Comparison of ENCODE assay signal across 8 cellular contexts in the genomic region with DNA sequence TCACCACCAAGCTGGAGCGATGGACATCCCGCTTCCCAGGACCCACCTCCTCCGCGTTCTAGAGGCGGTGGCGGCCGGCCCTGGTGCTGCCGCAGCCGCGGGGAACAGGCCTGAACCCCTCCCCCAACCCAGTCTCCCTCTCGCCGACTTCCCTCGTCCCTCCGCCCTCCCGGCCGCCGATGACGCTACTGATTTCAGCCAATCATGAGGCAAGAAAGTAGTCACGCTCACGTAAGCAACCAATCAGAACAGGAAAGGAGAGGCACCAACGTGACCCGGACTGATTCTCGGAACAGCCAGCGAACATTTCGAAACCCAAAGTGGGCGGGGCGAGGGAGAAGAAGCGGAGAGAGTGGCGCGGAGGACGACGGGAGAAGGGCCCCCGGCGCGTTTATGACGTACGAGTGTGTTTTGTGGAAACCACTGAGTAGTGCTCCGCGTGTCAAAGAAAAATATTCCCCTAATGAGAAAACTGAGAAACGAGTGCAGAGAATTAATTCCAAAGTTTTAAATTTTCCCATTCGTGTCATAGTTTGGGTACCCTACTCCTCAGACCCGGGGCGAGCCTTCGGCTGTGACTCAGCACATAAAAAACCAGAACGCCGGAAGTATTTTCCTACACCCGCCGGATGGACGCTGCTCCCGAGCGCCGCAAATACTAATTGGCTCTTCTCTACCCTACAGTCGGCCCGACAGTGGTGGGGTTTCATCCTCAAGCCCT. TPM values are rescaled to one million over a fixed set of nuclear protein-coding genes. Genes with fewer than 3 reads are reported as not detected.
DNase-seq lines count a peak whose midpoint lies in the region; ATAC-seq and TF ChIP-seq lines count a peak whose summit lies in the region.

Gene NRDC (minus strand): TSS at position 112 of the 721 bp plus-strand sequence. CDS start 112 bp downstream, outside the sequence.

- 0% methylated on average over 15 of the region's 54 CpGs; no CpG with 5 or more reads in 1 of the 2 experiments for WGBS in IMR-90 (ENCODE audit: extremely low coverage in 2 of 2, insufficient read length in 1 of 2), 2 experiments

- H4K20me1 ChIP-seq in IMR-90 (ENCODE audit: insufficient read depth, low read length): peaks cover 26% of the 10 kb centered on the region
- H4K20me1 ChIP-seq in OCI-LY7 (ENCODE audit: insufficient read depth, low read length): peaks cover 18% of the 10 kb centered on the region; the same call in 1 of the 2 replicates

- peaks cover 6% of the 10 kb centered on the region for H3K9me1 ChIP-seq in IMR-90 (ENCODE audit: insufficient read depth, low read length)

- H2AK5ac ChIP-seq in IMR-90 (ENCODE audit: low read depth, low read length): peak within 1 kb of the TSS; percentile 78

- H2AFZ ChIP-seq in IMR-90 (replicated peaks; ENCODE audit: low read length, poor library complexity) (peak within 1 kb of the TSS; percentile 94), OCI-LY7 (ENCODE audit: low read length) (peak within 1 kb of the TSS; percentile 87)

- no peaks in the 10 kb centered on the region for H3K27me3 ChIP-seq in IMR-90 (ENCODE audit: control insufficient read depth, insufficient read depth, low read length)

- H3K23ac ChIP-seq in IMR-90 (ENCODE audit: low read depth, low read length): peak within 1 kb of the TSS; percentile 97

- H3K36me3 ChIP-seq in IMR-90 (ENCODE audit: control insufficient read depth, insufficient read depth, low read length): peaks cover 3% of the 10 kb centered on the region; the same call in 1 of the 2 replicates
- H3K36me3 ChIP-seq in OCI-LY7 (ENCODE audit: insufficient read depth, low read length): peaks cover 17% of the 10 kb centered on the region

- in situ Hi-C loops in IMR-90 (cut with MboI; ENCODE audit: low sequenced_read_pairs): loop anchor here (25.0 kb wide), 1 partner anchor 409 kb away; no protein-coding TSS in a partner anchor

- H3K4me3 ChIP-seq in IMR-90 (ENCODE audit: insufficient read depth, low read depth, low read length) (peak within 1 kb of the TSS; percentile 83), OCI-LY7 (ENCODE audit: low read depth, low read length, poor library complexity, severe bottlenecking) (peak within 1 kb of the TSS; percentile 88)

- H2BK15ac ChIP-seq in IMR-90 (ENCODE audit: low read depth, low read length): peak within 1 kb of the TSS; percentile 71; the same call in 2 of the 3 replicates

- H3K4me1 ChIP-seq in IMR-90 (ENCODE audit: control insufficient read depth, insufficient read depth, low read length): peaks cover 3% of the 10 kb centered on the region; the same call in 1 of the 2 replicates
- H3K4me1 ChIP-seq in OCI-LY7 (ENCODE audit: insufficient read depth, low read length, poor library complexity, severe bottlenecking): peaks cover 30% of the 10 kb centered on the region

- H4K8ac ChIP-seq in IMR-90 (ENCODE audit: low read depth in 2 of 2, low read length in 2 of 2): peak within 1 kb of the TSS; percentile 98 to 100

- H3K56ac ChIP-seq in IMR-90 (ENCODE audit: extremely low read depth, insufficient read depth, low read length): peak within 1 kb of the TSS; percentile 99

- no peak for TF ChIP-seq CTCF in IMR-90 (conservative IDR thresholded peaks at IDR 0.05; ENCODE audit: low read depth, low read length)
- no peak for TF ChIP-seq CTCF in OCI-LY7 (conservative IDR thresholded peaks at IDR 0.05; ENCODE audit: low read length)

- peak within 1 kb of the TSS; percentile 94 for H3K4ac ChIP-seq in IMR-90 (ENCODE audit: low read depth, low read length)

- H3K9me2 ChIP-seq in OCI-LY7 (ENCODE audit: insufficient read depth, low read length): no peaks in the 10 kb centered on the region

- H3K9me3 ChIP-seq in IMR-90 (ENCODE audit: control insufficient read depth, insufficient read depth, low read length) (no peaks in the 10 kb centered on the region), OCI-LY7 (ENCODE audit: low read length) (no peaks in the 10 kb centered on the region)

- peak within 1 kb of the TSS; percentile 94 for H3K14ac ChIP-seq in IMR-90 (replicated peaks; ENCODE audit: low read depth, low read length)

- peak; percentile 100 for DNase-seq in DMS114 treated with DMSO at 0.1 percent for 48 hours (lab: John Stamatoyannopoulos, UW; ENCODE audit: unreplicated experiment)
- DNase-seq in IMR-90: peak; percentile 100
- peak; percentile 100 for DNase-seq in OCI-LY7 (ENCODE audit: low spot score)
- peak; percentile 99 for DNase-seq in activated T-cell treated with anti-CD3 and anti-CD28 coated beads for 1 hour (ENCODE audit: low read depth)
- peak; percentile 88 for DNase-seq in epidermal melanocyte (ENCODE audit: insufficient read length, low spot score)
- DNase-seq in midbrain (lab: John Stamatoyannopoulos, UW): peak; percentile 100
- peak; percentile 98 to 99 for DNase-seq in stimulated activated CD8-positive, alpha-beta memory T cell treated with anti-CD3 and anti-CD28 coated beads, Interleukin-2, amount 100 ng/mL, for 1 hour (ENCODE audit: low read depth in 2 of 2)

- BruUV-seq in IMR-90 (replicated peaks; lab: Mats Ljungman, UMichigan) (no TSS peak), OCI-LY7 (replicated peaks; lab: Mats Ljungman, UMichigan) (no TSS peak)

- peak within 1 kb of the TSS; percentile 78; the same call in 1 of the 2 replicates for H2BK20ac ChIP-seq in IMR-90 (ENCODE audit: low read depth, low read length)

- H4K91ac ChIP-seq in IMR-90 (ENCODE audit: insufficient read depth, low read depth, low read length): peak within 1 kb of the TSS; percentile 89

- H2BK120ac ChIP-seq in IMR-90 (ENCODE audit: low read depth, low read length): peak within 1 kb of the TSS; percentile 88

- H2BK5ac ChIP-seq in IMR-90 (ENCODE audit: low read depth, low read length, poor library complexity, severe bottlenecking): peak within 1 kb of the TSS; percentile 95

- intact Hi-C loops in IMR-90 (cut with micrococcal nuclease): no loop called here
- intact Hi-C loops in OCI-LY7 (cut with micrococcal nuclease; ENCODE audit: unreplicated experiment): loop anchor here (5.0 to 10.0 kb wide), 2 partner anchors 361 to 914 kb away; partner anchors contain the start of genes EPS15 and FAF1

- dilution Hi-C loops in IMR-90 (cut with HindIII; ENCODE audit: low sequenced_read_pairs, unreplicated experiment): no loop called here

- TF ChIP-seq RAD21 in IMR-90 (IDR thresholded peaks at IDR 0.05; ENCODE audit: low read length): peak; percentile 10; the same call in 1 of the 2 replicates

- TF ChIP-seq POLR2A in IMR-90 (IDR thresholded peaks at IDR 0.05; ENCODE audit: low read depth, low read length): peak; percentile 88

- ATAC-seq in GM21529 (IDR thresholded peaks at IDR 0.05; ENCODE audit: unreplicated experiment) (peak; percentile 93), IMR-90 (ENCODE audit: low read depth) (peak; percentile 92)

- H3K9ac ChIP-seq in IMR-90 (ENCODE audit: low read depth, low read length): peak within 1 kb of the TSS; percentile 96

- H4K5ac ChIP-seq in IMR-90 (ENCODE audit: low read depth, low read length): peak within 1 kb of the TSS; percentile 100

- CTCF ChIA-PET in IMR-90 (lab: Yijun Ruan, JAX): interaction anchor here (1.1 kb wide), 1 partner anchor 24 kb away, joined by 3 read pairs; no protein-coding TSS in a partner anchor
- CTCF ChIA-PET in OCI-LY7 (lab: Charles Lee; ENCODE audit: unreplicated experiment): no interaction called here

- peaks cover 47% of the 10 kb centered on the region for H3K79me2 ChIP-seq in OCI-LY7 (ENCODE audit: insufficient read depth, low read depth, low read length)

- H3K27ac ChIP-seq in IMR-90 (ENCODE audit: insufficient read depth, low read length) (peak within 1 kb of the TSS; percentile 95), OCI-LY7 (ENCODE audit: low read depth, low read length, poor library complexity, severe bottlenecking) (peak within 1 kb of the TSS; percentile 71)

- peaks cover 2 to 37% of the 10 kb centered on the region in 2 experiments; a peak in 3 of 4 replicates for H3K79me1 ChIP-seq in IMR-90 (ENCODE audit: low read depth in 1 of 2, low read length in 2 of 2)

- POLR2A ChIA-PET in IMR-90 (lab: Charles Lee; ENCODE audit: unreplicated experiment) (interaction anchor here (1.0 kb wide), 1 partner anchor 20 kb away, joined by 3 read pairs; no protein-coding TSS in a partner anchor), OCI-LY7 (lab: Charles Lee) (interaction anchor here (0.8 to 1.4 kb wide), 11 partner anchors 9 to 150 kb away, joined by 3 to 7 read pairs (median 4); no protein-coding TSS in a partner anchor)

- H2AK9ac ChIP-seq in IMR-90 (replicated peaks; ENCODE audit: low read depth, low read length, poor library complexity): peak within 1 kb of the TSS; percentile 97

- H3K4me2 ChIP-seq in IMR-90 (ENCODE audit: low read depth, low read length): peak within 1 kb of the TSS; percentile 95
- H3K4me2 ChIP-seq in OCI-LY7 (ENCODE audit: low read length): peak within 1 kb of the TSS; percentile 86

- peak within 1 kb of the TSS; percentile 85 for H3K18ac ChIP-seq in IMR-90 (ENCODE audit: low read depth, low read length)

TF ChIP-seq in IMR-90, 13 proteins besides CTCF, POLR2A, EP300 and RAD21 (continues in another document):
- TF ChIP-seq MAFK (IDR thresholded peaks at IDR 0.05; ENCODE audit: low read depth, low read length): peak; percentile 35
- peak; percentile 85 for TF ChIP-seq NFE2L2 (IDR thresholded peaks at IDR 0.05; ENCODE audit: low read depth, low read length)
- TF ChIP-seq FOS (IDR thresholded peaks at IDR 0.05; ENCODE audit: low read depth, low read length): peak; percentile 34; the same call in 1 of the 2 replicates
- TF ChIP-seq RCOR1 (IDR thresholded peaks at IDR 0.05; ENCODE audit: insufficient replicate concordance, low read length): no peak
- TF ChIP-seq MAZ (IDR thresholded peaks at IDR 0.05; ENCODE audit: borderline replicate concordance, low read depth, low read length): peak; percentile 93
- TF ChIP-seq CEBPB (IDR thresholded peaks at IDR 0.05; ENCODE audit: low read depth, low read length): peak; percentile 95
- TF ChIP-seq RFX5 (IDR thresholded peaks at IDR 0.05; ENCODE audit: low read depth, low read length): 0 out of 2 replicates have a peak, but pooled peaks have one; percentile 38
- peak; percentile 45; the same call in 1 of the 2 replicates for TF ChIP-seq MXI1 (IDR thresholded peaks at IDR 0.05; ENCODE audit: borderline replicate concordance, low read depth, low read length)
- no peak for TF ChIP-seq SMC3 (IDR thresholded peaks at IDR 0.05; ENCODE audit: low read depth, low read length)

RNA-seq across cellular contexts. Expression of gene NRDC, which starts in this region (rescaled TPM):
- total RNA-seq in IMR-90 (2012; rRNA removed) (75.8 and 78.0 TPM in 2 replicates), OCI-LY7 (2022) (156 and 162 TPM in 2 replicates)
- 72.3 and 84.7 TPM in 2 replicates for polyA plus RNA-seq in IMR-90 (2012; rRNA removed)
- 38.5 and 39.4 TPM in 2 replicates for polyA plus RNA-seq in IMR-90 (2012; cell fraction: cytosol; rRNA removed)
- polyA plus RNA-seq in IMR-90 (2012; cell fraction: nucleus; rRNA removed; ENCODE audit: low replicate concordance): 86.8 and 152 TPM in 2 replicates
- 48.0 TPM in 2 replicates for total RNA-seq in OCI-LY7 (2014; rRNA removed; shearing (Covaris generic))

Comparison
In these comparisons a context has a peak if more than half of its experiments do, and no peak if none do; other contexts are left out.
1. Peak in every context shown above with its lines: DNase-seq, ATAC-seq, H3K4me3 ChIP-seq and H3K27ac ChIP-seq.